16 cellular contexts compared by ENCODE assay signal in the genomic region with DNA sequence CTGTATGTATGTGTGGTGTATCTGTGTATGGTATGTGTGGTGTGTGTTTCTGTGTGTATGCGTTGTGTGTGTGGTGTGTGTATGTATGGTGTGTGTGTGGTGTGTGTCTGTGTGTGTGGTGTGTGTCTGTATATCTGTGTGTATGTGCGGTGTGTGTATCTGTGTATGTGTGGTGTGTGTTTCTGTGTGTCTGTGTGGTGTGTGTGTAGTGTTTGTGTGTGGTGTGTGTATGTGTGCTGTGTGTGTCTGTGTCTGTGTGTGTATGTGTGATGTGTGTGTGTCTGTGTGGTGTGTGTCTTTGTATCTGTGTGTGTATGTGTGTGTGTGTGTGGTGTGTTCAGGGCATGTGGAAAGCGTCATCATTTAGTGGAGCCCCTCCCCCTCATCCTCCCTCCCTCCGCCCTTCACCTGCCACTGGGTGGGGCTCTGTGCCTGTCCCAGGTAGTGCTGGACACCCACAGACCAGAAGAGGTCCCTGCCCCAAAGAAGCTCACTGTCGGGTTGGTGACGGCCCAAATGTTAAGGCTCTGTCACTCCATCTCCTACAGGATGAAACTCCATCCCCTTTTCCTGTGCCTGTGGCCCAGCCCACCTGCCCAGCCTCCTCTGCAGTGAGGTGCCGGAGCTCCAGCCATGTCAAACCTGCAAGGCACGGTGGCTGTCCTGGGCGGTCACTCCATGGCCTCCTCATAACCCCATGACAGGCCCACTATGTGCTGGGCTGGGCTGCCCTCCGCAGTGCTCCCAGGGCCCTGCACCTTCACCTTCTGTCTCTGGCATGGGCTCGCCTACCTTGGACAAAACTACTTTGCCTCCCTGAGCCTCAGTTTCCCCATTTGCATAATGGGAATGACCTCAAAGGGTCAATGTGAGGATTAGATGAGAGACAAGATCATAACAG. TPM values are rescaled to one million over a fixed set of nuclear protein-coding genes. Genes with fewer than 3 reads are reported as not detected.
A peak's percentile ranks its signal among the peaks of the same experiment; 100 is the strongest.
DNase-seq lines count a peak whose midpoint lies in the region; TF ChIP-seq lines count a peak whose summit lies in the region.
"Had no signal": no experiment of that assay in that cellular context is flagged by ENCODE, and none has a peak within 500 bp of the region (broad histone marks: within the 10 kb centered on the region; RNA-seq: fewer than 3 reads in every experiment).

No MANE protein-coding gene starts in this region.

- peaks cover 38% of the 10 kb centered on the region for H3K27me3 ChIP-seq in endodermal cell (ENCODE audit: control insufficient read depth, insufficient read depth, low read length, poor library complexity, severe bottlenecking)
- peaks cover 0 to 25% (median 15%) of the 10 kb centered on the region in 3 donors for H3K27me3 ChIP-seq in stomach
- peaks cover 22% of the 10 kb centered on the region for H3K27me3 ChIP-seq in smooth muscle cell (ENCODE audit: low read depth)
- H3K27me3 ChIP-seq: ascending aorta had no signal

- H3K4me3 ChIP-seq in endodermal cell (ENCODE audit: low read length) (no peak overlapping the region), stomach (no peak overlapping the region), smooth muscle cell (no peak overlapping the region)
- H3K4me3 ChIP-seq: ascending aorta, BLaER1 had no signal

- H3K9ac ChIP-seq in endodermal cell (ENCODE audit: extremely low read depth, low read length, poor library complexity, severe bottlenecking) (no peak overlapping the region), smooth muscle cell (ENCODE audit: low read depth) (no peak overlapping the region)
- H3K9ac ChIP-seq: BLaER1 had no signal

- intact Hi-C loops in activated naive CD4-positive, alpha-beta T cell treated with anti-CD3 and anti-CD28 coated beads for 36 hours (cut with micrococcal nuclease): loop anchor here (10.0 kb wide), 1 partner anchor 289 kb away; no protein-coding TSS in a partner anchor
- intact Hi-C loops in stomach (cut with DNase I; ENCODE audit: low total_unique reads): loop anchor here (10.0 kb wide), 1 partner anchor 169 kb away; no protein-coding TSS in a partner anchor

- CTCF ChIA-PET in activated naive CD4-positive, alpha-beta T cell treated with anti-CD3 and anti-CD28 coated beads for 36 hours (lab: Charles Lee): no interaction called here

- peak; percentile 49 for DNase-seq in activated naive CD4-positive, alpha-beta T cell treated with anti-CD3 and anti-CD28 coated beads for 36 hours
- no peak for DNase-seq in activated naive CD4-positive, alpha-beta T cell treated with Interleukin-2 at 50 U/mL for 16 hours
- peak; percentile 16 for DNase-seq in NCI-H2196 treated with DMSO at 0.1 percent for 48 hours (lab: John Stamatoyannopoulos, UW; ENCODE audit: unreplicated experiment)
- DNase-seq in endodermal cell: no peak
- DNase-seq in stomach: peak; percentile 37
- no peak for DNase-seq in smooth muscle cell (lab: John Stamatoyannopoulos, UW; ENCODE audit: unreplicated experiment)
- no peak for DNase-seq in stimulated activated naive CD4-positive, alpha-beta T cell (lab: John Stamatoyannopoulos, UW)
- no peak for DNase-seq in activated CD8-positive, alpha-beta memory T cell treated with anti-CD3 and anti-CD28 coated beads for 24 hours
- DNase-seq: effector memory CD4-positive, alpha-beta T cell; head of caudate nucleus; left ventricle myocardium superior; NCI-H1436 treated with DMSO at 0.1 percent for 48 hours; stimulated activated CD4-positive, alpha-beta T cell treated with anti-CD3 and anti-CD28 coated beads, Interleukin-12 subunit alpha, Interleukin-12 subunit beta, amount 100 ng/mL, for 4 hours had no signal

- H2AFZ ChIP-seq in smooth muscle cell (ENCODE audit: low read depth): no peak overlapping the region

- no peaks in the 10 kb centered on the region for H3K9me3 Mint-ChIP-seq in activated naive CD4-positive, alpha-beta T cell treated with anti-CD3 and anti-CD28 coated beads for 36 hours
- no peaks in the 10 kb centered on the region for H3K9me3 Mint-ChIP-seq in endodermal cell
- H3K9me3 Mint-ChIP-seq: neural crest cell had no signal

- no peak overlapping the region for H3K4me2 ChIP-seq in smooth muscle cell
- H3K4me2 ChIP-seq: BLaER1 had no signal

- TF ChIP-seq CTCF in endodermal cell (conservative IDR thresholded peaks at IDR 0.05) (peak; percentile 33), stomach (IDR thresholded peaks at IDR 0.05) (peak in 1 of 7 experiments; percentile 34), smooth muscle cell (IDR thresholded peaks at IDR 0.05; ENCODE audit: borderline replicate concordance, insufficient read depth, poor library complexity, severe bottlenecking) (no peak)

- 73 to 88% methylated on average over 5 to 11 of the region's 11 CpGs for WGBS in endodermal cell (ENCODE audit: insufficient coverage in 1 of 2, insufficient read length in 1 of 2), 2 experiments
- WGBS in stomach, 5 donors: 59 to 76% (median 67%) methylated on average over 9 to 11 of the region's 11 CpGs
- WGBS in smooth muscle cell (ENCODE audit: low lambda C conversion rate): 86% methylated on average over 10 of the region's 11 CpGs

- no peaks in the 10 kb centered on the region for H3F3A ChIP-seq in smooth muscle cell (ENCODE audit: low read depth)

- H3K79me2 ChIP-seq in smooth muscle cell (ENCODE audit: low read depth): no peaks in the 10 kb centered on the region

- H3K27ac ChIP-seq in endodermal cell (ENCODE audit: low read depth, low read length): no peak overlapping the region
- H3K27ac ChIP-seq in stomach: no peak overlapping the region
- H3K27ac ChIP-seq in smooth muscle cell (ENCODE audit: low read depth): no peak overlapping the region
- H3K27ac ChIP-seq: ascending aorta, BLaER1 had no signal

- H3K9me3 ChIP-seq in endodermal cell (ENCODE audit: control insufficient read depth, low read length) (no peaks in the 10 kb centered on the region), stomach (no peaks in the 10 kb centered on the region), smooth muscle cell (replicated peaks; ENCODE audit: low read depth) (no peaks in the 10 kb centered on the region)
- H3K9me3 ChIP-seq: ascending aorta, BLaER1 had no signal

- H3K27me3 Mint-ChIP-seq in activated naive CD4-positive, alpha-beta T cell treated with anti-CD3 and anti-CD28 coated beads for 36 hours (ENCODE audit: low read depth): peaks cover 12% of the 10 kb centered on the region
- peaks cover 16% of the 10 kb centered on the region for H3K27me3 Mint-ChIP-seq in endodermal cell (ENCODE audit: insufficient read depth)

- H3K4me1 Mint-ChIP-seq in activated naive CD4-positive, alpha-beta T cell treated with anti-CD3 and anti-CD28 coated beads for 36 hours (ENCODE audit: low read depth): peaks cover 5% of the 10 kb centered on the region
- H3K4me1 Mint-ChIP-seq in endodermal cell: peaks cover 7% of the 10 kb centered on the region

- H3K36me3 Mint-ChIP-seq in activated naive CD4-positive, alpha-beta T cell treated with anti-CD3 and anti-CD28 coated beads for 36 hours (ENCODE audit: low read depth): no peaks in the 10 kb centered on the region
- no peaks in the 10 kb centered on the region for H3K36me3 Mint-ChIP-seq in endodermal cell (ENCODE audit: low read depth)

- no peak for TF ChIP-seq POLR2A in stomach (IDR thresholded peaks at IDR 0.05)

- H3K36me3 ChIP-seq in endodermal cell (ENCODE audit: control insufficient read depth, insufficient read depth, low read length) (no peaks in the 10 kb centered on the region), stomach (no peaks in the 10 kb centered on the region), smooth muscle cell (ENCODE audit: low read depth) (no peaks in the 10 kb centered on the region)
- H3K36me3 ChIP-seq: ascending aorta, BLaER1 had no signal

- H4K20me1 ChIP-seq in smooth muscle cell (ENCODE audit: low read depth): no peaks in the 10 kb centered on the region

- H3K27ac Mint-ChIP-seq in activated naive CD4-positive, alpha-beta T cell treated with anti-CD3 and anti-CD28 coated beads for 36 hours: no peak overlapping the region
- no peak overlapping the region for H3K27ac Mint-ChIP-seq in endodermal cell

- H3K4me3 Mint-ChIP-seq in activated naive CD4-positive, alpha-beta T cell treated with anti-CD3 and anti-CD28 coated beads for 36 hours: no peak overlapping the region
- H3K4me3 Mint-ChIP-seq in endodermal cell: no peak overlapping the region
- H3K4me3 Mint-ChIP-seq: neural crest cell had no signal

- H3K4me1 ChIP-seq in endodermal cell (ENCODE audit: control insufficient read depth, insufficient read depth, low read length): peaks cover under 1% of the 10 kb centered on the region
- H3K4me1 ChIP-seq in stomach: peaks cover 21 to 45% (median 34%) of the 10 kb centered on the region in 4 donors
- peaks cover 11% of the 10 kb centered on the region for H3K4me1 ChIP-seq in smooth muscle cell (ENCODE audit: low read depth)

- no peak for TF ChIP-seq EP300 in stomach (IDR thresholded peaks at IDR 0.05)

RNA-seq across cellular contexts. Expression of gene SHISAL1, which starts 23.4 kb away (rescaled TPM):
- total RNA-seq in activated naive CD4-positive, alpha-beta T cell treated with anti-CD3 and anti-CD28 coated beads for 36 hours: not detected
- total RNA-seq in endodermal cell (under 1 TPM; 0.42 to 0.95 TPM), stomach (10 to 100 TPM in 1 of 5 donors, 1 to 10 TPM in 3, under 1 TPM in 1; 0.45 to 19.3 (median 3.3) TPM), smooth muscle cell (1.9 TPM in 2 replicates)
- 2.8 TPM for polyA plus RNA-seq in endodermal cell (2013, experiment 1 of 2)
- polyA plus RNA-seq in endodermal cell (2013, experiment 2 of 2): 3.2 TPM
- polyA plus RNA-seq in stomach (1 to 10 TPM in 1 of 3 donors, under 1 TPM in 2; 0.43 to 1.3 (median 0.46) TPM), smooth muscle cell (0.39 and 0.78 TPM in 2 replicates)

Comparison
In these comparisons a context has a peak if more than half of its experiments do, and no peak if none do; other contexts are left out.
1. DNase-seq: peak in activated naive CD4-positive, alpha-beta T cell treated with anti-CD3 and anti-CD28 coated beads for 36 hours (single experiment), NCI-H2196 treated with DMSO at 0.1 percent for 48 hours (single experiment) and stomach (single experiment); none in activated naive CD4-positive, alpha-beta T cell treated with Interleukin-2 at 50 U/mL for 16 hours (single experiment), endodermal cell (single experiment), smooth muscle cell (single experiment), stimulated activated naive CD4-positive, alpha-beta T cell (0 of 6) and activated CD8-positive, alpha-beta memory T cell treated with anti-CD3 and anti-CD28 coated beads for 24 hours (single experiment).